ENCODE assay signal across 19 cellular contexts in genomic region chrX:26470946-26471345, GRCh38.
DNase-seq lines count a peak whose midpoint lies in the region; ATAC-seq, FAIRE-seq and TF ChIP-seq lines count a peak whose summit lies in the region.
"Had no signal": no experiment of that assay in that cellular context is flagged by ENCODE, and none has a peak within 500 bp of the region (broad histone marks: within the 10 kb centered on the region; RNA-seq: fewer than 3 reads in every experiment).

No MANE protein-coding gene starts in this region.

- H3K27ac ChIP-seq in WERI-Rb-1 (no peak overlapping the region; the same call in 1 of the 2 replicates), neural progenitor cell (no peak overlapping the region)
- no peak overlapping the region for H3K27ac ChIP-seq in CD4-positive, alpha-beta memory T cell (ENCODE audit: low read depth, low read length)
- H3K27ac ChIP-seq: BLaER1 treated with 17β-estradiol and CSF1 and Interleukin-3, amounts not matched to agents 10 nM and 100 nM had no signal

- H3K4me1 ChIP-seq in neural progenitor cell = no peaks in the 10 kb centered on the region
- H3K4me1 ChIP-seq in CD4-positive, alpha-beta memory T cell (ENCODE audit: insufficient read depth, low read length) = no peaks in the 10 kb centered on the region
- H3K4me1 ChIP-seq: BLaER1 treated with 17β-estradiol and CSF1 and Interleukin-3, amounts not matched to agents 10 nM and 100 nM had no signal

- CTCF ChIA-PET in CD4-positive, alpha-beta memory T cell (lab: Charles Lee; ENCODE audit: partially characterized antibody) = no interaction called here

- DNase-seq in D721Med (ENCODE audit: insufficient read length, low spot score) (no peak), NCI-H524 treated with DMSO at 0.1 percent for 48 hours (lab: John Stamatoyannopoulos, UW) (peak; percentile 75), WERI-Rb-1 (peak; percentile 39), neural progenitor cell (ENCODE audit: low spot score) (peak; percentile 10)
- no peak for DNase-seq in CD4-positive, alpha-beta memory T cell
- no peak for DNase-seq in effector CD4-positive, alpha-beta T cell
- DNase-seq: 8988T, Caco-2, DMS153, DMS79, GDM1, GOT3, H7, IMR-90 had no signal

- POLR2A ChIA-PET in CD4-positive, alpha-beta memory T cell (lab: Charles Lee; ENCODE audit: partially characterized antibody) = no interaction called here

- intact Hi-C loops in CD4-positive, alpha-beta memory T cell (cut with micrococcal nuclease) = no loop called here

- H3K4me3 Mint-ChIP-seq in neural progenitor cell = no peak overlapping the region
- H3K4me3 Mint-ChIP-seq in CD4-positive, alpha-beta memory T cell = no peak overlapping the region
- H3K4me3 Mint-ChIP-seq: B cell had no signal

- TF ChIP-seq CTCF in D721Med (IDR thresholded peaks at IDR 0.05; ENCODE audit: insufficient read depth, missing control alignments) (no peak), WERI-Rb-1 (IDR thresholded peaks at IDR 0.05; ENCODE audit: low read depth, low read length) (no peak), neural progenitor cell (IDR thresholded peaks at IDR 0.05) (no peak)

- H3K9ac ChIP-seq in neural progenitor cell = no peak overlapping the region
- H3K9ac ChIP-seq: BLaER1 treated with 17β-estradiol and CSF1 and Interleukin-3, amounts not matched to agents 10 nM and 100 nM had no signal

- no peaks in the 10 kb centered on the region for H4K20me1 ChIP-seq in neural progenitor cell (ENCODE audit: low read depth)
- H4K20me1 ChIP-seq: BLaER1 treated with 17β-estradiol and CSF1 and Interleukin-3, amounts not matched to agents 10 nM and 100 nM had no signal

- H3K9me3 Mint-ChIP-seq in neural progenitor cell = peaks cover 4% of the 10 kb centered on the region
- peaks cover 0 to 27% (median under 1%) of the 10 kb centered on the region in 8 donors for H3K9me3 Mint-ChIP-seq in CD4-positive, alpha-beta memory T cell

- H3K4me3 ChIP-seq in WERI-Rb-1 (ENCODE audit: low read depth, low read length) (no peak overlapping the region), neural progenitor cell (no peak overlapping the region)
- H3K4me3 ChIP-seq in CD4-positive, alpha-beta memory T cell (ENCODE audit: low read length in 2 of 2) = no peak overlapping the region
- H3K4me3 ChIP-seq: BLaER1 treated with 17β-estradiol and CSF1 and Interleukin-3, amounts not matched to agents 10 nM and 100 nM; K562 had no signal

- H3K27me3 ChIP-seq in WERI-Rb-1 (ENCODE audit: insufficient read depth, low read depth, severe bottlenecking) = no peaks in the 10 kb centered on the region
- H3K27me3 ChIP-seq in neural progenitor cell = no peaks in the 10 kb centered on the region
- no peaks in the 10 kb centered on the region for H3K27me3 ChIP-seq in CD4-positive, alpha-beta memory T cell (ENCODE audit: insufficient read depth, low read length)

- H3K4me2 ChIP-seq in neural progenitor cell = no peak overlapping the region
- H3K4me2 ChIP-seq: BLaER1 treated with 17β-estradiol and CSF1 and Interleukin-3, amounts not matched to agents 10 nM and 100 nM had no signal

- H2AFZ ChIP-seq in neural progenitor cell (replicated peaks) = no peak overlapping the region

- FAIRE-seq in D721Med (lab: Jason Lieb, UNC) = peak; percentile 93
- FAIRE-seq: GM12892, K562 had no signal

- no peaks in the 10 kb centered on the region for H3K36me3 Mint-ChIP-seq in neural progenitor cell
- no peaks in the 10 kb centered on the region for H3K36me3 Mint-ChIP-seq in CD4-positive, alpha-beta memory T cell

- H3K27me3 Mint-ChIP-seq in neural progenitor cell (ENCODE audit: insufficient read depth, low read depth) = no peaks in the 10 kb centered on the region
- H3K27me3 Mint-ChIP-seq in CD4-positive, alpha-beta memory T cell = no peaks in the 10 kb centered on the region
- H3K27me3 Mint-ChIP-seq: B cell had no signal

- H3K79me2 ChIP-seq in neural progenitor cell (ENCODE audit: low read depth) = no peaks in the 10 kb centered on the region

- no peaks in the 10 kb centered on the region for H3K4me1 Mint-ChIP-seq in neural progenitor cell
- no peaks in the 10 kb centered on the region for H3K4me1 Mint-ChIP-seq in CD4-positive, alpha-beta memory T cell
- H3K4me1 Mint-ChIP-seq: B cell had no signal

- ATAC-seq in GM18909 (IDR thresholded peaks at IDR 0.05; ENCODE audit: poor library complexity, unreplicated experiment) = no peak
- ATAC-seq: K562 had no signal

- H3K36me3 ChIP-seq in WERI-Rb-1 (no peaks in the 10 kb centered on the region), neural progenitor cell (no peaks in the 10 kb centered on the region)
- H3K36me3 ChIP-seq in CD4-positive, alpha-beta memory T cell (ENCODE audit: insufficient read depth, low read length) = no peaks in the 10 kb centered on the region
- H3K36me3 ChIP-seq: BLaER1 treated with 17β-estradiol and CSF1 and Interleukin-3, amounts not matched to agents 10 nM and 100 nM had no signal

- H3K9me3 ChIP-seq in WERI-Rb-1 (ENCODE audit: severe bottlenecking) (no peaks in the 10 kb centered on the region), neural progenitor cell (ENCODE audit: low read depth) (no peaks in the 10 kb centered on the region)
- H3K9me3 ChIP-seq in CD4-positive, alpha-beta memory T cell (ENCODE audit: control insufficient read depth in 1 of 2, low read length in 2 of 2) = no peaks in the 10 kb centered on the region
- H3K9me3 ChIP-seq: Caco-2 had no signal

- no peaks in the 10 kb centered on the region for H3F3A ChIP-seq in neural progenitor cell (ENCODE audit: low read depth)

- H3K27ac Mint-ChIP-seq in neural progenitor cell = no peak overlapping the region
- no peak overlapping the region for H3K27ac Mint-ChIP-seq in CD4-positive, alpha-beta memory T cell
- H3K27ac Mint-ChIP-seq: B cell had no signal

Comparison
In these comparisons a context has a peak if more than half of its experiments do, and no peak if none do; other contexts are left out.
1. DNase-seq: peak in NCI-H524 treated with DMSO at 0.1 percent for 48 hours (single experiment), WERI-Rb-1 (single experiment) and neural progenitor cell (single experiment); none in D721Med (single experiment), CD4-positive, alpha-beta memory T cell (0 of 5) and effector CD4-positive, alpha-beta T cell (single experiment).